ENCODE assay signal across 1 cellular context in genomic region chr11:61682093-61682732, GRCh38.
A peak's percentile ranks its signal among the peaks of the same experiment; 100 is the strongest.
TF ChIP-seq lines count a peak whose summit lies in the region.

No MANE protein-coding gene starts in this region.

TF ChIP-seq in HepG2, 621 proteins besides CTCF, POLR2A, EP300 and RAD21 (continued from another document and continues in another):
- TF ChIP-seq, protein P1, sequence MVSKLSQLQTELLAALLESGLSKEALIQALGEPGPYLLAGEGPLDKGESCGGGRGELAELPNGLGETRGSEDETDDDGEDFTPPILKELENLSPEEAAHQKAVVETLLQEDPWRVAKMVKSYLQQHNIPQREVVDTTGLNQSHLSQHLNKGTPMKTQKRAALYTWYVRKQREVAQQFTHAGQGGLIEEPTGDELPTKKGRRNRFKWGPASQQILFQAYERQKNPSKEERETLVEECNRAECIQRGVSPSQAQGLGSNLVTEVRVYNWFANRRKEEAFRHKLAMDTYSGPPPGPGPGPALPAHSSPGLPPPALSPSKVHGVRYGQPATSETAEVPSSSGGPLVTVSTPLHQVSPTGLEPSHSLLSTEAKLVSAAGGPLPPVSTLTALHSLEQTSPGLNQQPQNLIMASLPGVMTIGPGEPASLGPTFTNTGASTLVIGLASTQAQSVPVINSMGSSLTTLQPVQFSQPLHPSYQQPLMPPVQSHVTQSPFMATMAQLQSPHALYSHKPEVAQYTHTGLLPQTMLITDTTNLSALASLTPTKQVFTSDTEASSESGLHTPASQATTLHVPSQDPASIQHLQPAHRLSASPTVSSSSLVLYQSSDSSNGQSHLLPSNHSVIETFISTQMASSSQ (IDR thresholded peaks at IDR 0.05; ENCODE audit: low read depth), result peak; percentile 32; the same call in 1 of the 2 replicates
- TF ChIP-seq, protein P1 (CRISPR knock-in tag; IDR thresholded peaks at IDR 0.05; ENCODE audit: borderline replicate concordance), result peak; percentile 50; the same call in 1 of the 2 replicates
- TF ChIP-seq RFX3 (CRISPR knock-in tag; IDR thresholded peaks at IDR 0.05) (no peak), ZBTB39 (CRISPR knock-in tag; IDR thresholded peaks at IDR 0.05) (no peak), TARDBP (CRISPR knock-in tag; IDR thresholded peaks at IDR 0.05) (peak; percentile 78), ZNF251 (CRISPR knock-in tag; IDR thresholded peaks at IDR 0.05) (no peak), CEBPB (IDR thresholded peaks at IDR 0.05; ENCODE audit: borderline replicate concordance, low read depth, low read length) (0 out of 2 replicates have a peak, but pooled peaks have one; percentile 3), FOXK2 (IDR thresholded peaks at IDR 0.05) (peak; percentile 71), ZNF343 (CRISPR knock-in tag; IDR thresholded peaks at IDR 0.05) (0 out of 2 replicates have a peak, but pooled peaks have one; percentile 74), ETV6 (CRISPR knock-in tag; conservative IDR thresholded peaks at IDR 0.05) (peak; percentile 67; the same call in 1 of the 2 replicates), ZEB1 (IDR thresholded peaks at IDR 0.05; ENCODE audit: insufficient replicate concordance, low read depth) (no peak), CENPT (CRISPR knock-in tag; IDR thresholded peaks at IDR 0.05; ENCODE audit: low read depth) (no peak; the same call in 1 of the 2 replicates), HNRNPLL (IDR thresholded peaks at IDR 0.05; ENCODE audit: low read depth, low read length, poor library complexity, severe bottlenecking) (peak; percentile 87), TRAFD1 (CRISPR knock-in tag; IDR thresholded peaks at IDR 0.05; ENCODE audit: borderline replicate concordance) (no peak), ZNF441 (CRISPR knock-in tag; IDR thresholded peaks at IDR 0.05; ENCODE audit: borderline replicate concordance) (no peak; the same call in 1 of the 2 replicates), ZNF282 (IDR thresholded peaks at IDR 0.05; ENCODE audit: partially characterized antibody) (no peak), JDP2 (CRISPR knock-in tag; IDR thresholded peaks at IDR 0.05; ENCODE audit: borderline replicate concordance) (no peak), MXI1 (IDR thresholded peaks at IDR 0.05; ENCODE audit: borderline replicate concordance, low read depth, low read length) (peak; percentile 97), ONECUT2 (CRISPR knock-in tag; IDR thresholded peaks at IDR 0.05) (0 out of 2 replicates have a peak, but pooled peaks have one; percentile 30), ZBTB20 (CRISPR knock-in tag; IDR thresholded peaks at IDR 0.05; ENCODE audit: borderline replicate concordance, low read depth) (peak; percentile 67), ZBTB34 (CRISPR knock-in tag; IDR thresholded peaks at IDR 0.05) (peak; percentile 89; the same call in 1 of the 2 replicates), PHB2 (IDR thresholded peaks at IDR 0.05; ENCODE audit: partially characterized antibody) (no peak), KLF6 (CRISPR knock-in tag; IDR thresholded peaks at IDR 0.05) (peak; percentile 80; the same call in 1 of the 2 replicates), ZNF503 (CRISPR knock-in tag; IDR thresholded peaks at IDR 0.05) (peak; percentile 82; the same call in 1 of the 2 replicates), ZNF256 (CRISPR knock-in tag; conservative IDR thresholded peaks at IDR 0.05) (no peak), ZKSCAN8 (CRISPR knock-in tag; IDR thresholded peaks at IDR 0.05; ENCODE audit: borderline replicate concordance) (peak; percentile 82; the same call in 1 of the 2 replicates), SAP130 (CRISPR knock-in tag; IDR thresholded peaks at IDR 0.05; ENCODE audit: low read depth) (peak; percentile 99), ZNF225 (CRISPR knock-in tag; IDR thresholded peaks at IDR 0.05) (0 out of 2 replicates have a peak, but pooled peaks have one; percentile 22), HOXA3 (CRISPR knock-in tag; IDR thresholded peaks at IDR 0.05) (peak; percentile 83), CHD4 (IDR thresholded peaks at IDR 0.05; ENCODE audit: borderline replicate concordance, low read length) (no peak), SNAI1 (CRISPR knock-in tag; IDR thresholded peaks at IDR 0.05; ENCODE audit: borderline replicate concordance) (no peak), PTBP1 (IDR thresholded peaks at IDR 0.05; ENCODE audit: low read depth, low read length, poor library complexity, severe bottlenecking) (no peak), ZFY (CRISPR knock-in tag; IDR thresholded peaks at IDR 0.05) (peak; percentile 83), ARID3A (IDR thresholded peaks at IDR 0.05; ENCODE audit: low read depth, low read length) (peak; percentile 50; the same call in 1 of the 2 replicates), PAF1 (CRISPR knock-in tag; IDR thresholded peaks at IDR 0.05) (no peak)
- TF ChIP-seq, protein P2, sequence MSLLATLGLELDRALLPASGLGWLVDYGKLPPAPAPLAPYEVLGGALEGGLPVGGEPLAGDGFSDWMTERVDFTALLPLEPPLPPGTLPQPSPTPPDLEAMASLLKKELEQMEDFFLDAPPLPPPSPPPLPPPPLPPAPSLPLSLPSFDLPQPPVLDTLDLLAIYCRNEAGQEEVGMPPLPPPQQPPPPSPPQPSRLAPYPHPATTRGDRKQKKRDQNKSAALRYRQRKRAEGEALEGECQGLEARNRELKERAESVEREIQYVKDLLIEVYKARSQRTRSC (CRISPR knock-in tag; IDR thresholded peaks at IDR 0.05; ENCODE audit: low read depth), result no peak
- TF ChIP-seq, protein P3, sequence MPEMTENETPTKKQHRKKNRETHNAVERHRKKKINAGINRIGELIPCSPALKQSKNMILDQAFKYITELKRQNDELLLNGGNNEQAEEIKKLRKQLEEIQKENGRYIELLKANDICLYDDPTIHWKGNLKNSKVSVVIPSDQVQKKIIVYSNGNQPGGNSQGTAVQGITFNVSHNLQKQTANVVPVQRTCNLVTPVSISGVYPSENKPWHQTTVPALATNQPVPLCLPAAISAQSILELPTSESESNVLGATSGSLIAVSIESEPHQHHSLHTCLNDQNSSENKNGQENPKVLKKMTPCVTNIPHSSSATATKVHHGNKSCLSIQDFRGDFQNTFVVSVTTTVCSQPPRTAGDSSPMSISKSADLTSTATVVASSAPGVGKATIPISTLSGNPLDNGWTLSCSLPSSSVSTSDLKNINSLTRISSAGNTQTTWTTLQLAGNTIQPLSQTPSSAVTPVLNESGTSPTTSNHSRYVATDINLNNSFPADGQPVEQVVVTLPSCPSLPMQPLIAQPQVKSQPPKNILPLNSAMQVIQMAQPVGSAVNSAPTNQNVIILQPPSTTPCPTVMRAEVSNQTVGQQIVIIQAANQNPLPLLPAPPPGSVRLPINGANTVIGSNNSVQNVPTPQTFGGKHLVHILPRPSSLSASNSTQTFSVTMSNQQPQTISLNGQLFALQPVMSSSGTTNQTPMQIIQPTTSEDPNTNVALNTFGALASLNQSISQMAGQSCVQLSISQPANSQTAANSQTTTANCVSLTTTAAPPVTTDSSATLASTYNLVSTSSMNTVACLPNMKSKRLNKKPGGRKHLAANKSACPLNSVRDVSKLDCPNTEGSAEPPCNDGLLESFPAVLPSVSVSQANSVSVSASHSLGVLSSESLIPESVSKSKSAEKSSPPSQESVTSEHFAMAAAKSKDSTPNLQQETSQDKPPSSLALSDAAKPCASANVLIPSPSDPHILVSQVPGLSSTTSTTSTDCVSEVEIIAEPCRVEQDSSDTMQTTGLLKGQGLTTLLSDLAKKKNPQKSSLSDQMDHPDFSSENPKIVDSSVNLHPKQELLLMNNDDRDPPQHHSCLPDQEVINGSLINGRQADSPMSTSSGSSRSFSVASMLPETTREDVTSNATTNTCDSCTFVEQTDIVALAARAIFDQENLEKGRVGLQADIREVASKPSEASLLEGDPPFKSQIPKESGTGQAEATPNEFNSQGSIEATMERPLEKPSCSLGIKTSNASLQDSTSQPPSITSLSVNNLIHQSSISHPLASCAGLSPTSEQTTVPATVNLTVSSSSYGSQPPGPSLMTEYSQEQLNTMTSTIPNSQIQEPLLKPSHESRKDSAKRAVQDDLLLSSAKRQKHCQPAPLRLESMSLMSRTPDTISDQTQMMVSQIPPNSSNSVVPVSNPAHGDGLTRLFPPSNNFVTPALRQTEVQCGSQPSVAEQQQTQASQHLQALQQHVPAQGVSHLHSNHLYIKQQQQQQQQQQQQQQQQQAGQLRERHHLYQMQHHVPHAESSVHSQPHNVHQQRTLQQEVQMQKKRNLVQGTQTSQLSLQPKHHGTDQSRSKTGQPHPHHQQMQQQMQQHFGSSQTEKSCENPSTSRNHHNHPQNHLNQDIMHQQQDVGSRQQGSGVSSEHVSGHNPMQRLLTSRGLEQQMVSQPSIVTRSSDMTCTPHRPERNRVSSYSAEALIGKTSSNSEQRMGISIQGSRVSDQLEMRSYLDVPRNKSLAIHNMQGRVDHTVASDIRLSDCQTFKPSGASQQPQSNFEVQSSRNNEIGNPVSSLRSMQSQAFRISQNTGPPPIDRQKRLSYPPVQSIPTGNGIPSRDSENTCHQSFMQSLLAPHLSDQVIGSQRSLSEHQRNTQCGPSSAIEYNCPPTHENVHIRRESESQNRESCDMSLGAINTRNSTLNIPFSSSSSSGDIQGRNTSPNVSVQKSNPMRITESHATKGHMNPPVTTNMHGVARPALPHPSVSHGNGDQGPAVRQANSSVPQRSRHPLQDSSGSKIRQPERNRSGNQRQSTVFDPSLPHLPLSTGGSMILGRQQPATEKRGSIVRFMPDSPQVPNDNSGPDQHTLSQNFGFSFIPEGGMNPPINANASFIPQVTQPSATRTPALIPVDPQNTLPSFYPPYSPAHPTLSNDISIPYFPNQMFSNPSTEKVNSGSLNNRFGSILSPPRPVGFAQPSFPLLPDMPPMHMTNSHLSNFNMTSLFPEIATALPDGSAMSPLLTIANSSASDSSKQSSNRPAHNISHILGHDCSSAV (CRISPR knock-in tag; IDR thresholded peaks at IDR 0.05; ENCODE audit: borderline replicate concordance), result no peak
